ENCODE assay signal across 8 cellular contexts in the genomic region with DNA sequence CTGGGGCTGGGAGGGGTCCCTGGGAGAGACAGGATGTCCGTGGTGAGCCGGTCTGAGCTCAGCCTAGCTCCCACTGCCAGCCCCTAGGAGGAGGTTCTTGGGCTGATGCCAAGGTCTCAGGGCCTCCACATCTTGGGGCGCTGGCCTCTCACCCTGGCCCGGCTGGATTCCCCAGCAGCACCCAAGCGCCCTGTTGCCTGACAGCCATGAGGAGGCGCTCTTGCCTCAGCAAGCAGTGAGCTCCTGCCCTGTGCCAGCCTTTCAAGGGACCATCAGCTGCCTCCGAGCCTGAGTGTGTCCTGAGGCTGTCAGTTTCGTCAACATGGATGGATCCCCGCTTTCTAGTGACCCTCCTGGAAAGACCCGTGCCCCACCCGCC.
DNase-seq lines count a peak whose midpoint lies in the region; ATAC-seq and TF ChIP-seq lines count a peak whose summit lies in the region.

No MANE protein-coding gene starts in this region.

- H3K36me3 ChIP-seq in lung (ENCODE audit: control insufficient read depth in 2 of 2, insufficient read depth in 2 of 2, low read length in 2 of 2): no peaks in the 10 kb centered on the region
- H3K36me3 ChIP-seq in aorta (ENCODE audit: control insufficient read depth in 1 of 2, insufficient read depth in 2 of 2, low read length in 1 of 2): no peaks in the 10 kb centered on the region

- H3K4me1 ChIP-seq in lung (ENCODE audit: control insufficient read depth in 2 of 2, insufficient read depth in 2 of 2, low read length in 2 of 2) (peaks cover 0 to 12% of the 10 kb centered on the region in 2 donors), aorta (ENCODE audit: control insufficient read depth in 1 of 2, insufficient read depth in 2 of 2, low read length in 2 of 2) (no peaks in the 10 kb centered on the region)

- peak; percentile 26 for TF ChIP-seq CTCF in HL-60 (IDR thresholded peaks at IDR 0.05; ENCODE audit: insufficient read depth, low read length)
- TF ChIP-seq CTCF in astrocyte of the cerebellum (IDR thresholded peaks at IDR 0.05; ENCODE audit: low read depth, low read length, missing control alignments): peak; percentile 38
- TF ChIP-seq CTCF in lung (IDR thresholded peaks at IDR 0.05; ENCODE audit: control extremely low read depth, extremely low read depth): peak; percentile 1

- in situ Hi-C loops in astrocyte of the cerebellum (cut with HindIII; ENCODE audit: low sequenced_read_pairs): no loop called here

- H3K27me3 ChIP-seq in HL-60 (ENCODE audit: insufficient read depth, poor library complexity, severe bottlenecking): peaks cover 2% of the 10 kb centered on the region
- H3K27me3 ChIP-seq in lung (ENCODE audit: control insufficient read depth, insufficient read depth): no peaks in the 10 kb centered on the region
- H3K27me3 ChIP-seq in aorta (ENCODE audit: control insufficient read depth in 1 of 2, insufficient read depth in 2 of 2, low read length in 1 of 2): no peaks in the 10 kb centered on the region

- H3K9me3 ChIP-seq in lung (ENCODE audit: control insufficient read depth in 2 of 2, insufficient read depth in 1 of 2, low read length in 1 of 2) (peaks cover 0 to 2% of the 10 kb centered on the region in 2 donors), aorta (ENCODE audit: control insufficient read depth, low read length) (no peaks in the 10 kb centered on the region)

- DNase-seq in D341Med (ENCODE audit: low spot score) (peak; percentile 68), HL-60 (ENCODE audit: low read depth in 1 of 2, low spot score in 1 of 2) (peak in 1 of 2 experiments; percentile 25), astrocyte of the cerebellum (ENCODE audit: low read depth) (no peak), lung (ENCODE audit: low spot score) (no peak), aorta (no peak), NCI-H446 treated with DMSO at 0.1 percent for 48 hours (lab: John Stamatoyannopoulos, UW) (no peak)

- H3K4me3 ChIP-seq in HL-60 (replicated peaks; ENCODE audit: insufficient read depth, low read length): no peak overlapping the region
- no peak overlapping the region for H3K4me3 ChIP-seq in astrocyte of the cerebellum (ENCODE audit: low read depth, low read length)
- no peak overlapping the region for H3K4me3 ChIP-seq in lung
- no peak overlapping the region for H3K4me3 ChIP-seq in aorta (ENCODE audit: low read length in 2 of 2)

- 61 to 64% methylated on average over 11 of the region's 11 CpGs for WGBS in lung, 2 donors
- WGBS in aorta, 2 donors: 59 to 71% methylated on average over 11 of the region's 11 CpGs

- ATAC-seq in lung (ENCODE audit: insufficient read depth, low FRiP score) (no peak), GM18517 (IDR thresholded peaks at IDR 0.05; ENCODE audit: unreplicated experiment) (no peak), HG02852 (IDR thresholded peaks at IDR 0.05; ENCODE audit: unreplicated experiment) (no peak), aorta (ENCODE audit: low FRiP score) (no peak)

- H3K27ac ChIP-seq in HL-60 (replicated peaks): no peak overlapping the region
- H3K27ac ChIP-seq in lung (ENCODE audit: low read depth in 1 of 2, low read length in 1 of 2): no peak overlapping the region
- H3K27ac ChIP-seq in aorta (ENCODE audit: low read depth in 1 of 2, low read length in 2 of 2): no peak overlapping the region

- intact Hi-C loops in aorta (cut with DNase I): no loop called here
